In the genomic region with DNA sequence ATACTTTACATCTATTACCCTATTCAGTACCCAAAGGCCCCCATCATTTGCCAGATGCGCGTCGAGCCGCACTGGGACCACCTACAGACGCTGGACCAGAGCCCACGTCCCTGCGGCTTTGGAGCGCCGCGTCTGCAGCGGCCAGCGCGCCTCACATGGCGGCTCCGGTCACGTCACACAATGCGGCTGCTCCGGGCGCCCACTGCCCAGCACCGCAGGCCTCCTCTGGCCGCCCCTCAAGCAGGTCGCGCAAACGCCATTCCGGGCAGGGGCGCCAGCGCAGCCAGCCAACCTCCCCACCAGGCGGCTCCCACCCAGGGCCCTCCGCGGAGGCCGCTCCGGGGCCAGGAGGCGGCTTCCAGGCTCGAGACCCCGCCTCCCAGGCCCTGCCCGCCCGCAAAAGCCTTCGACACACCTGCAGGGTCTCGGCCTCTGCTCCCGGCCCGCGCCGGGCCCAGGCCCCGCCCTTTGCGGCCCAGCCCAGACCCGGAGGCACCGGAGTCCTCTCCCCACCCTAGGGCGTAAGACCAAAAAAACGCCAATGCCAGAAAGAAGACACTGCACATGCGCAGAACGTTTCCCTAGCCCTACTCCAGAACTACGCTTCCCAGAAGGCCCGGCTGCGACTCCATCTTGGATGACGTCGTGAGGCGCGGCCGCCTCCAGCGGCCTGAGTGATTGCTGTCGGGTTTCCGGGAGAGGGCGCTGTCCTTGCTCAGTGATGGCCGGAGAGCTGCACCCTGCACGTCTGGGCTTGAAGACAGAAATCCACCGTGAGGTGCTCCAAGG, we compare ENCODE assay signal across 8 cellular contexts. TPM values are rescaled to one million over a fixed set of nuclear protein-coding genes. Genes with fewer than 3 reads are reported as not detected.
DNase-seq lines count a peak whose midpoint lies in the region; ATAC-seq and TF ChIP-seq lines count a peak whose summit lies in the region.

A gene (minus strand): TSS at position 557 of the 789 bp plus-strand sequence. CDS start 4,925 bp downstream, outside the sequence.

- peak; percentile 95 to 98 (median 96) for DNase-seq in CD4-positive, alpha-beta T cell
- DNase-seq in NCI-H774 (lab: John Stamatoyannopoulos, UW) (peak; percentile 99), dorsolateral prefrontal cortex (peak; percentile 95 to 99 (median 98)), right lobe of liver (peak; percentile 98 to 99 (median 99))
- peak; percentile 99 for DNase-seq in activated CD4-positive, alpha-beta memory T cell treated with anti-CD3 and anti-CD28 coated beads for 36 hours
- DNase-seq in stimulated activated CD4-positive, alpha-beta T cell treated with anti-CD3 and anti-CD28 coated beads, Interleukin-4, amount 100 ng/mL, for 4 hours, result peak; percentile 94 to 98

- H3K9me3 ChIP-seq in CD4-positive, alpha-beta T cell (ENCODE audit: control insufficient read depth, low read length), result no peaks in the 10 kb centered on the region
- no peaks in the 10 kb centered on the region for H3K9me3 ChIP-seq in right lobe of liver

- peak; percentile 83 for TF ChIP-seq POLR2A in right lobe of liver (IDR thresholded peaks at IDR 0.05)

- H3K4me3 ChIP-seq in dorsolateral prefrontal cortex, result peak within 1 kb of the TSS; percentile 57 to 99 (median 90)
- H3K4me3 ChIP-seq in right lobe of liver, result peak within 1 kb of the TSS; percentile 82 to 91 (median 86)

- no peaks in the 10 kb centered on the region for H3K9me3 Mint-ChIP-seq in CD4-positive, alpha-beta T cell
- H3K9me3 Mint-ChIP-seq in activated CD4-positive, alpha-beta memory T cell treated with anti-CD3 and anti-CD28 coated beads for 36 hours, result no peaks in the 10 kb centered on the region

- TF ChIP-seq CTCF in CD4-positive, alpha-beta T cell (IDR thresholded peaks at IDR 0.05), result peak; percentile 95
- TF ChIP-seq CTCF in dorsolateral prefrontal cortex (IDR thresholded peaks at IDR 0.05 in 54 of 56, conservative IDR thresholded peaks at IDR 0.05 in 2 of 56; ENCODE audit: low read depth in 1 of 56, partially characterized antibody in 56 of 56) (peak; percentile 61 to 95 (median 84)), right lobe of liver (IDR thresholded peaks at IDR 0.05) (peak; percentile 82 to 95 (median 84))

- H3K27me3 Mint-ChIP-seq in CD4-positive, alpha-beta T cell, result no peaks in the 10 kb centered on the region
- H3K27me3 Mint-ChIP-seq in activated CD4-positive, alpha-beta memory T cell treated with anti-CD3 and anti-CD28 coated beads for 36 hours, result no peaks in the 10 kb centered on the region

- peak within 1 kb of the TSS; percentile 93 for H3K4me3 Mint-ChIP-seq in CD4-positive, alpha-beta T cell
- H3K4me3 Mint-ChIP-seq in activated CD4-positive, alpha-beta memory T cell treated with anti-CD3 and anti-CD28 coated beads for 36 hours, result peak within 1 kb of the TSS; percentile 92

- peak within 1 kb of the TSS; percentile 96 for H3K27ac Mint-ChIP-seq in CD4-positive, alpha-beta T cell
- peak within 1 kb of the TSS; percentile 94 for H3K27ac Mint-ChIP-seq in activated CD4-positive, alpha-beta memory T cell treated with anti-CD3 and anti-CD28 coated beads for 36 hours

- WGBS in right lobe of liver (ENCODE audit: insufficient coverage, low coverage, low lambda C conversion rate, missing lambda C conversion rate), result 1% methylated on average over 33 of the region's 66 CpGs

- peak within 1 kb of the TSS; percentile 89 for H3K27ac ChIP-seq in CD4-positive, alpha-beta T cell (ENCODE audit: low read depth, low read length)
- H3K27ac ChIP-seq in dorsolateral prefrontal cortex (peak within 1 kb of the TSS; percentile 88 to 100 (median 98)), right lobe of liver (peak within 1 kb of the TSS; percentile 92 to 98 (median 96))

- H3K27me3 ChIP-seq in CD4-positive, alpha-beta T cell (ENCODE audit: control insufficient read depth, insufficient read depth, low read length), result no peaks in the 10 kb centered on the region
- H3K27me3 ChIP-seq in dorsolateral prefrontal cortex (no peaks in the 10 kb centered on the region), right lobe of liver (no peaks in the 10 kb centered on the region)

- POLR2A ChIA-PET in CD4-positive, alpha-beta T cell (lab: Charles Lee), result interaction anchor here (0.7 to 2.8 kb wide), 13 partner anchors 13 to 426 kb away, joined by 3 to 58 read pairs (median 5); a partner anchor contains a TSS
- POLR2A ChIA-PET in activated CD4-positive, alpha-beta memory T cell treated with anti-CD3 and anti-CD28 coated beads for 36 hours (lab: Charles Lee), result interaction anchor here (1.1 to 2.2 kb wide), 6 partner anchors 34 to 426 kb away, joined by 4 to 11 read pairs (median 4); a partner anchor contains a TSS

- peaks cover 36% of the 10 kb centered on the region for H3K4me1 Mint-ChIP-seq in CD4-positive, alpha-beta T cell (ENCODE audit: low read depth)
- peaks cover 15% of the 10 kb centered on the region for H3K4me1 Mint-ChIP-seq in activated CD4-positive, alpha-beta memory T cell treated with anti-CD3 and anti-CD28 coated beads for 36 hours (ENCODE audit: low read depth)

- H3K36me3 ChIP-seq in right lobe of liver, result no peaks in the 10 kb centered on the region

- peak; percentile 89 for ATAC-seq in CD4-positive, alpha-beta T cell (ENCODE audit: poor library complexity)
- ATAC-seq in GM19397 (IDR thresholded peaks at IDR 0.05; ENCODE audit: unreplicated experiment) (peak; percentile 97), HG03571 (IDR thresholded peaks at IDR 0.05; ENCODE audit: unreplicated experiment) (peak; percentile 96), right lobe of liver (peak; percentile 98 to 100 (median 98))

- CTCF ChIA-PET in CD4-positive, alpha-beta T cell (lab: Charles Lee), result interaction anchor here (0.6 to 2.7 kb wide), 15 partner anchors 9 to 426 kb away, joined by 3 to 31 read pairs (median 4); a partner anchor contains a TSS
- CTCF ChIA-PET in activated CD4-positive, alpha-beta memory T cell treated with anti-CD3 and anti-CD28 coated beads for 36 hours (lab: Charles Lee), result interaction anchor here (0.6 to 3.2 kb wide), 17 partner anchors 9 to 427 kb away, joined by 3 to 20 read pairs (median 4); a partner anchor contains a TSS

- no peaks in the 10 kb centered on the region for H3K4me1 ChIP-seq in right lobe of liver

- peaks cover 29% of the 10 kb centered on the region for H3K36me3 Mint-ChIP-seq in CD4-positive, alpha-beta T cell (ENCODE audit: low read depth)
- H3K36me3 Mint-ChIP-seq in activated CD4-positive, alpha-beta memory T cell treated with anti-CD3 and anti-CD28 coated beads for 36 hours, result peaks cover 7% of the 10 kb centered on the region

- intact Hi-C loops in CD4-positive, alpha-beta T cell (cut with DNase I, micrococcal nuclease), result loop anchor here (1.0 to 10.0 kb wide), 7 partner anchors 34 to 429 kb away; a partner anchor contains a TSS
- intact Hi-C loops in activated CD4-positive, alpha-beta memory T cell treated with anti-CD3 and anti-CD28 coated beads for 36 hours (cut with micrococcal nuclease), result loop anchor here (1.0 kb wide), 4 partner anchors 34 to 426 kb away; a partner anchor contains a TSS
- intact Hi-C loops in dorsolateral prefrontal cortex (cut with DNase I) (loop anchor here (1.0 to 2.0 kb wide), 6 partner anchors 34 to 427 kb away; a partner anchor contains a TSS), right lobe of liver (cut with DNase I) (loop anchor here in 1 of 2 donors (5.0 kb wide), 1 partner anchor 116 kb away; a partner anchor contains a TSS)

RNA-seq across cellular contexts. Expression of the gene that starts here (rescaled TPM):
- 1 to 10 TPM; 4.6 to 5.4 TPM for total RNA-seq in CD4-positive, alpha-beta T cell
- total RNA-seq in activated CD4-positive, alpha-beta memory T cell treated with anti-CD3 and anti-CD28 coated beads for 36 hours, result 1 to 10 TPM; 7.4 to 8.8 TPM
- total RNA-seq in dorsolateral prefrontal cortex, result 10 to 100 TPM; 32.1 to 95.5 (median 61.2) TPM
- 1 to 10 TPM; 1.1 to 3.1 (median 2.6) TPM for total RNA-seq in right lobe of liver

Comparison
In these comparisons a context has a peak if more than half of its experiments do, and no peak if none do; other contexts are left out.
1. Peak in every context shown above with its lines: DNase-seq, ATAC-seq, H3K4me3 ChIP-seq and H3K27ac ChIP-seq.